In the genomic region with DNA sequence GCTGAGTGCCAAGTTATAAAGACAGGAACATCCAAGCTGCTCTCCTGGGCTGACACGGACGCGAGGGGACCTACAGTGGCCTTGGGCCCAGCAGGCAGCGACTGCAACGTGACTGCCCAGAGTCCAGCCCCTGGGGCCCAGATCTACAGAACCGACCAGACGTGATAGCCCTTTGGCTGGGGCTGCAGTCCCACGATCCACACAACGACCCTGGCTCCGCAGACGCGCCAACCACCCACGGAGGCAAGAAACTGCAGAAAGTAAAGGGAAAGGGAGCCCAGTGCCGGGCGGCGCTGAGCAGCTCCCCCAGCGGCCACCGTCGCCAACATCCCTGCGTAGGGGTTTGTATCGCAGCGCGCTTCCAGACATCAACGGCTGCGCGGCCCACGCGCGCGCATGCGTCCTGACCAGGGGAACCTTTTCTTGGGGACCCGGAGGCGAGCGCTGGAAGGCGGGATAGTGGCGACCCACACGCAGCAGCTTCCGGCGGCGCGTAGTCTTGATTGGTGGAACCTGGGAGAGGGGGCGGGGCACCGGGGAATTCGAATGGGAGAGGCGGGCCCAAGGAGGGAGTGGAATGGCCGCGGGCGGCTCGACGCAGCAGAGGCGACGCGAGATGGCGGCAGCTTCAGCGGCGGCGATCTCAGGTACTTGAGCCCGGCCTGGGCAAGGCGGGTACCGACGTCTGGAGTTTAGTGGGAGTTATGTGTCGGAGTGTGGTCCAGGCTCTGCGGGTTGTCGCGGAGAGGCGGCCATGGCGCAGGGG, we compare ENCODE assay signal across 8 cellular contexts. TPM values are rescaled to one million over a fixed set of nuclear protein-coding genes. Genes with fewer than 3 reads are reported as not detected.
DNase-seq lines count a peak whose midpoint lies in the region; ATAC-seq and TF ChIP-seq lines count a peak whose summit lies in the region.

TSS of gene KIF22 (plus strand) at position 569 of the 766 bp plus-strand sequence. CDS start at position 578, 9 bp downstream.

- POLR2A ChIA-PET in Caco-2 (lab: Charles Lee), result interaction anchor here (0.6 to 1.6 kb wide), 13 partner anchors 11 to 183 kb away, joined by 3 to 8 read pairs (median 4); partner anchors contain the start of genes PAGR1, QPRT and TAOK2
- POLR2A ChIA-PET in activated CD8-positive, alpha-beta memory T cell treated with anti-CD3 and anti-CD28 coated beads for 36 hours (lab: Charles Lee), result interaction anchor here (0.5 to 1.3 kb wide), 8 partner anchors 14 to 99 kb away, joined by 3 to 10 read pairs (median 4); partner anchors contain the start of gene PAGR1

- H3K27me3 Mint-ChIP-seq in Caco-2 (ENCODE audit: insufficient read depth, unreplicated experiment), result no peaks in the 10 kb centered on the region

- 0 out of 2 replicates have a peak, but pooled peaks cover 5% of the 10 kb centered on the region for H3K4me1 ChIP-seq in Caco-2
- H3K4me1 ChIP-seq in effector memory CD4-positive, alpha-beta T cell (ENCODE audit: control insufficient read depth, insufficient read depth, low read length, poor library complexity, severe bottlenecking), result peaks cover 24% of the 10 kb centered on the region

- H3K4me3 ChIP-seq in Caco-2 (ENCODE audit: low read depth, low read length), result peak within 1 kb of the TSS; percentile 98
- H3K4me3 ChIP-seq in effector memory CD4-positive, alpha-beta T cell (ENCODE audit: insufficient read depth, low read depth, low read length, poor library complexity, severe bottlenecking), result peak within 1 kb of the TSS; percentile 97

- CTCF ChIA-PET in Caco-2 (lab: Charles Lee), result interaction anchor here (0.7 to 1.8 kb wide), 9 partner anchors 11 to 288 kb away, joined by 3 to 10 read pairs (median 5); partner anchors contain the start of gene PAGR1
- CTCF ChIA-PET in activated CD8-positive, alpha-beta memory T cell treated with anti-CD3 and anti-CD28 coated beads for 36 hours (lab: Charles Lee), result interaction anchor here (0.5 to 4.8 kb wide), 26 partner anchors 10 to 242 kb away, joined by 3 to 24 read pairs (median 4); partner anchors contain the start of genes HIRIP3, INO80E, MAZ and PAGR1

- H3K36me3 ChIP-seq in Caco-2 (ENCODE audit: control insufficient read depth, insufficient read depth, low read length), result peaks cover 2% of the 10 kb centered on the region
- no peaks in the 10 kb centered on the region for H3K36me3 ChIP-seq in effector memory CD4-positive, alpha-beta T cell (ENCODE audit: control insufficient read depth, insufficient read depth, low read length)

- peak; percentile 52 to 83 for TF ChIP-seq CTCF in Caco-2 (IDR thresholded peaks at IDR 0.05; ENCODE audit: insufficient read depth in 1 of 2, low read depth in 1 of 2, low read length in 1 of 2, severe bottlenecking in 1 of 2, unreplicated experiment in 1 of 2)

- peak within 1 kb of the TSS; percentile 79 for H3K4me3 Mint-ChIP-seq in Caco-2 (ENCODE audit: unreplicated experiment)

- DNase-seq in Caco-2 (peak; percentile 98 to 99), HT1080 (ENCODE audit: low read depth) (peak; percentile 98), NOMO-1 (lab: John Stamatoyannopoulos, UW; ENCODE audit: unreplicated experiment in 2 of 2) (peak; percentile 98 to 99), medulla oblongata (ENCODE audit: extremely low spot score) (peak; percentile 99)
- peak; percentile 99 to 100 (median 99) for DNase-seq in effector memory CD4-positive, alpha-beta T cell
- DNase-seq in stimulated activated CD8-positive, alpha-beta memory T cell treated with anti-CD3 and anti-CD28 coated beads, Interleukin-12 subunit alpha, Interleukin-12 subunit beta, amount 100 ng/mL, for 1 hour (ENCODE audit: low read depth), result peak; percentile 100

- peak within 1 kb of the TSS; percentile 83 for H3K27ac ChIP-seq in effector memory CD4-positive, alpha-beta T cell (ENCODE audit: insufficient read depth, low read length, poor library complexity, severe bottlenecking)

- ATAC-seq in GM21360 (IDR thresholded peaks at IDR 0.05; ENCODE audit: unreplicated experiment), result peak; percentile 93

- intact Hi-C loops in Caco-2 (cut with micrococcal nuclease; ENCODE audit: unreplicated experiment), result loop anchor here (1.0 to 2.0 kb wide), 6 partner anchors 14 to 90 kb away; no protein-coding TSS in a partner anchor

- H3K9me3 Mint-ChIP-seq in Caco-2 (ENCODE audit: unreplicated experiment), result no peaks in the 10 kb centered on the region

- H3K27me3 ChIP-seq in Caco-2 (replicated peaks; ENCODE audit: control insufficient read depth, insufficient read depth, low read length), result no peaks in the 10 kb centered on the region
- H3K27me3 ChIP-seq in effector memory CD4-positive, alpha-beta T cell (replicated peaks; ENCODE audit: control insufficient read depth, insufficient read depth, low read length, poor library complexity, severe bottlenecking), result no peaks in the 10 kb centered on the region

- H3K27ac Mint-ChIP-seq in Caco-2 (ENCODE audit: unreplicated experiment), result peak within 1 kb of the TSS; percentile 92

- H3K36me3 Mint-ChIP-seq in Caco-2 (ENCODE audit: insufficient read depth, unreplicated experiment), result peaks cover 33% of the 10 kb centered on the region

- H3K9me3 ChIP-seq in Caco-2, result no peaks in the 10 kb centered on the region
- H3K9me3 ChIP-seq in effector memory CD4-positive, alpha-beta T cell (ENCODE audit: control insufficient read depth, low read length), result no peaks in the 10 kb centered on the region

- peaks cover 22% of the 10 kb centered on the region for H3K4me1 Mint-ChIP-seq in Caco-2 (ENCODE audit: low read depth, unreplicated experiment)

- BruUV-seq in Caco-2 (replicated peaks; lab: Mats Ljungman, UMichigan), result TSS peak; percentile 94

RNA-seq across cellular contexts. Expression of gene KIF22, which starts in this region (rescaled TPM):
- total RNA-seq in Caco-2 (2022), result 134 and 152 TPM in 2 replicates
- total RNA-seq in HT1080 (2014; rRNA removed; shearing (Covaris generic)), result 120 and 122 TPM in 2 replicates
- 67.4 and 77.5 TPM in 2 replicates for polyA plus RNA-seq in HT1080 (2015; cell fraction: cytosol; rRNA removed)
- 210 and 217 TPM in 2 replicates for polyA plus RNA-seq in HT1080 (2015; cell fraction: nucleus; rRNA removed)
- 100 to 1,000 TPM; 129 to 134 TPM for total RNA-seq in activated CD8-positive, alpha-beta memory T cell treated with anti-CD3 and anti-CD28 coated beads for 36 hours

Comparison
In these comparisons a context has a peak if more than half of its experiments do, and no peak if none do; other contexts are left out.
1. Peak in every context shown above with its lines: DNase-seq, ATAC-seq, H3K4me3 ChIP-seq and H3K27ac ChIP-seq.